ENCODE assay signal across 21 cellular contexts in the genomic region with DNA sequence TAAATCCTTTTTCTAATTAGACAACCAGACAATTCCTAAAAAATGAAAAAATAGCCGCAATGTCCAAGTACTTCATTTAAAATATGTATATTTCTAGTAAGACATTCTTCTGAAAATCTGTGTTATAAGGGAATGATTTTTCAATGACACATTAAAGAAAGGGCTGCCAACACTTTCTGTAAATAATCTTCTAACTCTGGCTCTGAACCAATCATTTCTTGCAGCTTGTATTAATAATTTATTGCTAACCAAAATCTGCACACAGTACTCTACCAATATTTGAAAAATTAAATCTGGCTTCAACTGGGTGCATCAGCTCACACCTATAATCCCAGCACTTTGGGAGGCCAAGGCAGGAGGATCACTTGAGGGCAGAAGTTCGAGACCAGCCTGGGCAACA.
"Had no signal": no experiment of that assay in that cellular context is flagged by ENCODE, and none has a peak within 500 bp of the region (broad histone marks: within the 10 kb centered on the region; RNA-seq: fewer than 3 reads in every experiment).

No MANE protein-coding gene starts in this region.

- H3K9me3 ChIP-seq: left lung, prostate gland had no signal

- H3K4me3 ChIP-seq: dorsolateral prefrontal cortex, left lung, prostate gland had no signal

- H3K27ac ChIP-seq: foreskin keratinocyte, left lung, prostate gland had no signal

- DNase-seq: activated CD4-positive, alpha-beta T cell treated with anti-CD3 and anti-CD28 coated beads, Interleukin-2, amount 50 U/mL, for 1 hour; activated CD4-positive, CD25-positive, alpha-beta regulatory T cell treated with anti-CD3 and anti-CD28 coated beads, Interleukin-2, amount 50 U/mL, for 72 hours; activated gamma-delta T cell; activated naive CD8-positive, alpha-beta T cell treated with anti-CD3 and anti-CD28 coated beads for 36 hours; activated T-cell treated with anti-CD3 and anti-CD28 coated beads, Interleukin-2, amount 50 U/mL, for 72 hours; amygdala; caudate nucleus; dorsolateral prefrontal cortex; foreskin keratinocyte; glutamatergic neuron; hypothalamus; left lung; mammary epithelial cell; right cardiac atrium; stimulated activated CD4-positive, alpha-beta T cell treated with anti-CD3 and anti-CD28 coated beads, Interleukin-2, amount 100 ng/mL, for 24 hours; stimulated activated naive CD8-positive, alpha-beta T cell treated with anti-CD3 and anti-CD28 coated beads, Interleukin-15, Interleukin-2, amounts not matched to agents 100 U/mL and 50 U/mL, for 24 hours; T1000; trophoblast cell had no signal

- H3K27me3 ChIP-seq: dorsolateral prefrontal cortex, foreskin keratinocyte, left lung had no signal

- H3K4me1 ChIP-seq: foreskin keratinocyte, prostate gland had no signal

- H3K36me3 ChIP-seq: prostate gland had no signal

- H3K27me3 Mint-ChIP-seq: activated naive CD8-positive, alpha-beta T cell treated with anti-CD3 and anti-CD28 coated beads for 36 hours had no signal

- FAIRE-seq: colon, keratinocyte had no signal

- ATAC-seq: activated T-cell treated with anti-CD3 and anti-CD28 coated beads, Interleukin-2, amount 50 U/mL, for 72 hours; foreskin keratinocyte; left lung; right cardiac atrium; stimulated activated naive CD8-positive, alpha-beta T cell treated with anti-CD3 and anti-CD28 coated beads, Interleukin-15, Interleukin-2, amounts not matched to agents 100 U/mL and 50 U/mL, for 24 hours had no signal

- H3K9me3 Mint-ChIP-seq: activated naive CD8-positive, alpha-beta T cell treated with anti-CD3 and anti-CD28 coated beads for 36 hours; activated T-cell treated with anti-CD3 and anti-CD28 coated beads, Interleukin-2, amount 50 U/mL, for 72 hours had no signal

- H3K27ac Mint-ChIP-seq: activated naive CD8-positive, alpha-beta T cell treated with anti-CD3 and anti-CD28 coated beads for 36 hours; activated T-cell treated with anti-CD3 and anti-CD28 coated beads, Interleukin-2, amount 50 U/mL, for 72 hours had no signal

- H3K4me3 Mint-ChIP-seq: activated naive CD8-positive, alpha-beta T cell treated with anti-CD3 and anti-CD28 coated beads for 36 hours; activated T-cell treated with anti-CD3 and anti-CD28 coated beads, Interleukin-2, amount 50 U/mL, for 72 hours had no signal
